ENCODE assay signal across 1 cellular context in genomic region chr14:105224845-105225585, GRCh38.
TF ChIP-seq lines count a peak whose summit lies in the region.

No MANE protein-coding gene starts in this region.

TF ChIP-seq in HepG2, 621 proteins besides CTCF, POLR2A, EP300 and RAD21:
- TF ChIP-seq NRL (CRISPR knock-in tag; IDR thresholded peaks at IDR 0.05; ENCODE audit: borderline replicate concordance) (no peak), ELF1 (CRISPR knock-in tag; IDR thresholded peaks at IDR 0.05) (no peak), ZFP36 (IDR thresholded peaks at IDR 0.05; ENCODE audit: borderline replicate concordance, low read depth, low read length, partially characterized antibody) (no peak), MAZ (IDR thresholded peaks at IDR 0.05; ENCODE audit: borderline replicate concordance, low read depth, low read length) (no peak), MAZ (CRISPR knock-in tag; IDR thresholded peaks at IDR 0.05; ENCODE audit: low read depth) (no peak), PRDM15 (CRISPR knock-in tag; IDR thresholded peaks at IDR 0.05) (no peak)
